8 cellular contexts compared by ENCODE assay signal in the genomic region with DNA sequence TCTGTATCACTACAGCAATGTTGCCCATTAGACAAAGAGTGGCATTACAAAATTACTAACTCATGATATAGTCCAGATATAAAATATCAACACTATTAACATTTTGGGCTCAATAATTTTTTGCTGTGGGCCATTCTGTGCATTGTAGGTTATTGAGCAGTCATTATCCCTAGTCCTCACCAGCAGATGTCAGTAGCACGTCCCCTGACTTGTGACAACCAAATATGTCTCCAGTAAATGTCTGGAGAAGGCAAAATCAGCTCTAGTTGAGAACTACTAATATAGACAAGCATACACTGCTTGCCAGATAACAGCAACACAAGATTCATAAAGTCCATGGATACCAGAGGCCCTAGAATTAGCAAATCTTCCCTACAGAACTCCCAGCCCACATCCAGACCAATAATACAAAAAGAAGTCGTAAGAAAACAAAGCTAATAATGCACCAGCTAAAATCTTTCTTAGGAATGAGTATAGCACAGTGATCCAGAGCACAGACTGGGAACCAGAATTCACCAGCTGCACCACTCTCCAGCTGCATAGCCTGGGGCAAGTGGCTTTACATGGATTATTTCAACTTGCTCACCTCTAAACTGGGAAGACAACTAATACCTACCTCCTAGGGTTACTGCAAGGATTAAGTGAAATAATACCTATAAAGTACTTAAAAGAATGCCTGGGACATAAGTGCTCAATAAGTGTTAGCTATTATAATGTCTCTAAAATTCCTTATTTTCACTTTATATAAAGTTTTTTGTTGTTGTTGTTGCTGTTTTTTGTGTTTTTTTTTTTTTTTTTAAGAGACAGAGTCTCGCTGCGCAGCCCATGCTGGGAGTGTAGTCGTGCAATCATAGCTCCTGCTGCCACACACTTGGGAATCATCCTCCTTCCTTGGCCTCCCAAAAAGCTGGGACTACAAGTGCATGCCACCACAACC. TPM values are rescaled to one million over a fixed set of nuclear protein-coding genes. Genes with fewer than 3 reads are reported as not detected.
DNase-seq lines count a peak whose midpoint lies in the region; ATAC-seq, FAIRE-seq and TF ChIP-seq lines count a peak whose summit lies in the region.

No MANE protein-coding gene starts in this region.

- WGBS in pancreas, 2 donors, result 79 to 91% methylated on average over 5 of the region's 5 CpGs

- no peak for FAIRE-seq in pancreas (lab: Jason Lieb, UNC)

- peaks cover 4 to 10% (median 6%) of the 10 kb centered on the region in 3 donors for H3K4me1 ChIP-seq in pancreas

- intact Hi-C loops in pancreas (cut with DNase I), result no loop called here

- H3K9me3 ChIP-seq in pancreas, result no peaks in the 10 kb centered on the region

- TF ChIP-seq CTCF in pancreas (IDR thresholded peaks at IDR 0.05), result peak in 2 of 4 donors; percentile 26 to 34

- H3K27me3 ChIP-seq in pancreas, result no peaks in the 10 kb centered on the region

- DNase-seq in DMS114 treated with DMSO at 0.1 percent for 48 hours (lab: John Stamatoyannopoulos, UW; ENCODE audit: unreplicated experiment), result peak; percentile 35
- peak; percentile 45 for DNase-seq in HT1080 (ENCODE audit: low read depth)
- peak; percentile 36 for DNase-seq in SKM-1 treated with dmso at 0.1 percent for 144 hours (lab: John Stamatoyannopoulos, UW; ENCODE audit: unreplicated experiment)
- peak; percentile 41 for DNase-seq in fibroblast of gingiva (ENCODE audit: low read depth)
- DNase-seq in pancreas, result no peak
- DNase-seq in putamen (ENCODE audit: low spot score), result no peak

- ATAC-seq in pancreas (peak in 3 of 4 donors; percentile 72 to 83 (median 75)), HG03439 (IDR thresholded peaks at IDR 0.05; ENCODE audit: unreplicated experiment) (no peak), HG03097 (IDR thresholded peaks at IDR 0.05; ENCODE audit: low FRiP score, unreplicated experiment) (no peak)

- no peak overlapping the region for H3K4me3 ChIP-seq in pancreas

- no peak overlapping the region for H3K27ac ChIP-seq in pancreas

- peaks cover 0 to 6% (median 0%) of the 10 kb centered on the region in 3 donors for H3K36me3 ChIP-seq in pancreas

RNA-seq across cellular contexts. Expression of a gene that starts 23.7 kb away (rescaled TPM):
- 15.1 and 16.5 TPM in 2 replicates for total RNA-seq in HT1080 (2014; rRNA removed; shearing (Covaris generic))
- polyA plus RNA-seq in HT1080 (2015; cell fraction: cytosol; rRNA removed), result 8.1 and 10.9 TPM in 2 replicates
- polyA plus RNA-seq in HT1080 (2015; cell fraction: nucleus; rRNA removed), result 13.3 and 14.3 TPM in 2 replicates
- total RNA-seq in pancreas, result 10 to 100 TPM; 17.4 to 36.6 (median 26.2) TPM
- polyA plus RNA-seq in pancreas, result 1 to 10 TPM; 4.1 to 4.6 TPM

Comparison
In these comparisons a context has a peak if more than half of its experiments do, and no peak if none do; other contexts are left out.
1. DNase-seq: peak in DMS114 treated with DMSO at 0.1 percent for 48 hours (single experiment), HT1080 (single experiment), SKM-1 treated with dmso at 0.1 percent for 144 hours (single experiment) and fibroblast of gingiva (single experiment); none in pancreas (0 of 6) and putamen (single experiment).
2. ATAC-seq: peak in pancreas (3 of 4); none in HG03439 (single experiment) and HG03097 (single experiment).